Comparison of ENCODE assay signal across 1 cellular context in the genomic region with DNA sequence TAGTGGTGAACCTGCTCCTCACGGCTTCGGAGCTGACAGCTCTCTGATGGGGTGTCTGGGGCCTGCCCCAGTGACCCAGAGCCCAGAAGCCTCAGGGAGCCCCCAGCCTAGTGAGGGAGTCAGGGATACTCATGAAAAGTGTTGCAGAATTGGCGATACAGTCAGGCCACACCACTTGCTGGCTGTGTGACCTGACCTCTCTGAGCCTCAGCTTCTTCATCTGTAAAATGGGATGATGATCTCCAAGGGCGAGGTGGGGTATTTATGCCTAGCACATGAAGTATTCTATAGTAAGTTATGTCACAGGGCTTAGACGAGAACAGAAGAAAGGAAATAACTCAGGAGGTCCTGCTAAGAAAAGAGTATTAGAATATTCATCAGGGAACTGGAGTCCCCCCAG.
TF ChIP-seq lines count a peak whose summit lies in the region.

No MANE protein-coding gene starts in this region.

TF ChIP-seq in GM12878, 131 proteins besides CTCF, POLR2A, EP300 and RAD21 (continued from another document):
- TF ChIP-seq, protein P1, sequence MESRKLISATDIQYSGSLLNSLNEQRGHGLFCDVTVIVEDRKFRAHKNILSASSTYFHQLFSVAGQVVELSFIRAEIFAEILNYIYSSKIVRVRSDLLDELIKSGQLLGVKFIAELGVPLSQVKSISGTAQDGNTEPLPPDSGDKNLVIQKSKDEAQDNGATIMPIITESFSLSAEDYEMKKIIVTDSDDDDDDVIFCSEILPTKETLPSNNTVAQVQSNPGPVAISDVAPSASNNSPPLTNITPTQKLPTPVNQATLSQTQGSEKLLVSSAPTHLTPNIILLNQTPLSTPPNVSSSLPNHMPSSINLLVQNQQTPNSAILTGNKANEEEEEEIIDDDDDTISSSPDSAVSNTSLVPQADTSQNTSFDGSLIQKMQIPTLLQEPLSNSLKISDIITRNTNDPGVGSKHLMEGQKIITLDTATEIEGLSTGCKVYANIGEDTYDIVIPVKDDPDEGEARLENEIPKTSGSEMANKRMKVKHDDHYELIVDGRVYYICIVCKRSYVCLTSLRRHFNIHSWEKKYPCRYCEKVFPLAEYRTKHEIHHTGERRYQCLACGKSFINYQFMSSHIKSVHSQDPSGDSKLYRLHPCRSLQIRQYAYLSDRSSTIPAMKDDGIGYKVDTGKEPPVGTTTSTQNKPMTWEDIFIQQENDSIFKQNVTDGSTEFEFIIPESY (IDR thresholded peaks at IDR 0.05) = no peak
